19 cellular contexts compared by ENCODE assay signal in the genomic region with DNA sequence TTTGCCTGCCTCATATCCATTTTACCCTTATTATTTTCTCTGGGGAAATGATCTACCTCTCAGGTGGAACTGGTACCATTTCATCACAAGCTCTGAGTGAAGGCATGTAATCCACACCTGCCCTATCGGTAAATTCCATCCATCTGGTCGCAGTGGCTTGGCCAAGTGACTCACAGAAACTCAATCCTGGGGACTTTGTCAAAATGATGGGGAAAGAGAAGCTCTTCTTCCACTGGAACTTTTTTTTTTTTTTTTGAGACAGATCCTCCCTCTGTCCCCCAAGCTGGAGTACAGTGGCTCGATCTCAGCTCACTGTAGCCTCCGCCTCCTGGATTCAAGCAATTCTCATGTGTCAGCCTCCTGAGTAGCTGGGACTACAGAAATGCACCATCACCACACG. TPM values are rescaled to one million over a fixed set of nuclear protein-coding genes. Genes with fewer than 3 reads are reported as not detected.
A peak's percentile ranks its signal among the peaks of the same experiment; 100 is the strongest.
DNase-seq lines count a peak whose midpoint lies in the region; ATAC-seq and TF ChIP-seq lines count a peak whose summit lies in the region.
"Had no signal": no experiment of that assay in that cellular context is flagged by ENCODE, and none has a peak within 500 bp of the region (broad histone marks: within the 10 kb centered on the region; RNA-seq: fewer than 3 reads in every experiment).

No MANE protein-coding gene starts in this region.

- POLR2A ChIA-PET in PC-3 (lab: Charles Lee; ENCODE audit: unreplicated experiment) = interaction anchor here (0.8 kb wide), 1 partner anchor 39 kb away, joined by 4 read pairs; no protein-coding TSS in a partner anchor

- H3K9me2 ChIP-seq in PC-3 (replicated peaks; ENCODE audit: low read length) = no peaks in the 10 kb centered on the region

- DNase-seq in ELR (ENCODE audit: low read depth) = peak; percentile 27
- peak; percentile 73 for DNase-seq in PC-3
- DNase-seq in glomerular visceral epithelial cell (ENCODE audit: extremely low spot score) = peak; percentile 45
- DNase-seq in smooth muscle cell (lab: John Stamatoyannopoulos, UW; ENCODE audit: unreplicated experiment) = no peak
- no peak for DNase-seq in activated CD4-positive, alpha-beta T cell treated with anti-CD3 and anti-CD28 coated beads, Interleukin-2, amount 10 ng/mL, durations not matched to agents 24 days and 14 days
- DNase-seq in stimulated activated naive CD8-positive, alpha-beta T cell treated with anti-CD3 and anti-CD28 coated beads, Interleukin-15, Interleukin-2, amounts not matched to agents 100 U/mL and 50 U/mL, for 24 hours = no peak
- DNase-seq in activated CD4-positive, alpha-beta T cell treated with anti-CD3 and anti-CD28 coated beads, Interleukin-2, amount 50 U/mL, for 48 hours = no peak
- DNase-seq: activated CD8-positive, alpha-beta memory T cell treated with anti-CD3 and anti-CD28 coated beads, Interleukin-2, amount 10 ng/mL, durations not matched to agents 7 days and 5 days; effector CD8-positive, alpha-beta T cell; NCI-H345; nucleus accumbens; RPMI8226; sigmoid colon; stimulated activated CD4-positive, alpha-beta T cell treated with anti-CD3 and anti-CD28 coated beads, Interleukin-4, amount 100 ng/mL, for 1 hour had no signal

- no peak overlapping the region for H3K27ac Mint-ChIP-seq in activated CD4-positive, alpha-beta T cell treated with anti-CD3 and anti-CD28 coated beads, Interleukin-2, amount 10 ng/mL, durations not matched to agents 24 days and 14 days
- H3K27ac Mint-ChIP-seq: activated CD8-positive, alpha-beta memory T cell treated with anti-CD3 and anti-CD28 coated beads, Interleukin-2, amount 10 ng/mL, durations not matched to agents 7 days and 5 days; T-helper 1 cell treated with Interleukin-12 subunit alpha and Interleukin-12 subunit beta and Interleukin-4 antibody, amounts not matched to agents 30 μg/mL and 1 μg/mL, for 36 hours had no signal

- H4K20me1 ChIP-seq in PC-3 (ENCODE audit: low read length) (no peaks in the 10 kb centered on the region), smooth muscle cell (ENCODE audit: low read depth) (no peaks in the 10 kb centered on the region)
- H4K20me1 ChIP-seq: BLaER1 had no signal

- H3K9ac ChIP-seq in PC-3 (ENCODE audit: low read length) (peak overlapping the region; percentile 57), smooth muscle cell (ENCODE audit: low read depth) (no peak overlapping the region)
- H3K9ac ChIP-seq: BLaER1 had no signal

- no peaks in the 10 kb centered on the region for H3K36me3 Mint-ChIP-seq in activated CD4-positive, alpha-beta T cell treated with anti-CD3 and anti-CD28 coated beads, Interleukin-2, amount 10 ng/mL, durations not matched to agents 24 days and 14 days (ENCODE audit: low read depth)
- H3K36me3 Mint-ChIP-seq: activated CD8-positive, alpha-beta memory T cell treated with anti-CD3 and anti-CD28 coated beads, Interleukin-2, amount 10 ng/mL, durations not matched to agents 7 days and 5 days had no signal

- no TSS peak for BruUV-seq in PC-3 (replicated peaks; lab: Mats Ljungman, UMichigan)

- TF ChIP-seq CTCF in PC-3 (conservative IDR thresholded peaks at IDR 0.05; ENCODE audit: low read depth, low read length) = no peak
- TF ChIP-seq CTCF in smooth muscle cell (IDR thresholded peaks at IDR 0.05; ENCODE audit: borderline replicate concordance, insufficient read depth, poor library complexity, severe bottlenecking) = no peak

- peak; percentile 59 for ATAC-seq in PC-3
- no peak for ATAC-seq in stimulated activated naive CD8-positive, alpha-beta T cell treated with anti-CD3 and anti-CD28 coated beads, Interleukin-15, Interleukin-2, amounts not matched to agents 100 U/mL and 50 U/mL, for 24 hours
- ATAC-seq: activated CD8-positive, alpha-beta memory T cell treated with anti-CD3 and anti-CD28 coated beads, Interleukin-2, amount 10 ng/mL, durations not matched to agents 7 days and 5 days; left lobe of liver had no signal

- intact Hi-C loops in PC-3 (cut with micrococcal nuclease) = loop anchor here (2.0 kb wide), 1 partner anchor 38 kb away; no protein-coding TSS in a partner anchor
- intact Hi-C loops in activated CD4-positive, alpha-beta T cell treated with anti-CD3 and anti-CD28 coated beads, Interleukin-2, amount 10 ng/mL, durations not matched to agents 24 days and 14 days (cut with micrococcal nuclease) = no loop called here

- H3K27me3 Mint-ChIP-seq in activated CD4-positive, alpha-beta T cell treated with anti-CD3 and anti-CD28 coated beads, Interleukin-2, amount 10 ng/mL, durations not matched to agents 24 days and 14 days = peaks cover 25% of the 10 kb centered on the region

- H3K27ac ChIP-seq in PC-3 (ENCODE audit: low read length) (peak overlapping the region; percentile 90), smooth muscle cell (ENCODE audit: low read depth) (peak overlapping the region; percentile 8)
- H3K27ac ChIP-seq: BLaER1, suprapubic skin had no signal

- H2AFZ ChIP-seq in PC-3 (ENCODE audit: low read length) (no peak overlapping the region), smooth muscle cell (ENCODE audit: low read depth) (no peak overlapping the region)

- H3K4me3 Mint-ChIP-seq in activated CD4-positive, alpha-beta T cell treated with anti-CD3 and anti-CD28 coated beads, Interleukin-2, amount 10 ng/mL, durations not matched to agents 24 days and 14 days = no peak overlapping the region
- H3K4me3 Mint-ChIP-seq: activated CD8-positive, alpha-beta memory T cell treated with anti-CD3 and anti-CD28 coated beads, Interleukin-2, amount 10 ng/mL, durations not matched to agents 7 days and 5 days; T-helper 1 cell treated with Interleukin-12 subunit alpha and Interleukin-12 subunit beta and Interleukin-4 antibody, amounts not matched to agents 30 μg/mL and 1 μg/mL, for 36 hours had no signal

- CTCF ChIA-PET in PC-3 (lab: Charles Lee) = interaction anchor here (0.5 to 2.2 kb wide), 7 partner anchors 9 to 329 kb away, joined by 3 to 22 read pairs (median 5); no protein-coding TSS in a partner anchor

- H3K9me3 Mint-ChIP-seq in activated CD4-positive, alpha-beta T cell treated with anti-CD3 and anti-CD28 coated beads, Interleukin-2, amount 10 ng/mL, durations not matched to agents 24 days and 14 days = no peaks in the 10 kb centered on the region
- H3K9me3 Mint-ChIP-seq: T-helper 1 cell treated with Interleukin-12 subunit alpha and Interleukin-12 subunit beta and Interleukin-4 antibody, amounts not matched to agents 30 μg/mL and 1 μg/mL, for 36 hours had no signal

- H3K4me3 ChIP-seq in PC-3 (ENCODE audit: low read length) (no peak overlapping the region; the same call in 1 of the 2 replicates), smooth muscle cell (no peak overlapping the region)
- H3K4me3 ChIP-seq: BLaER1, sigmoid colon, suprapubic skin had no signal

- peaks cover 23% of the 10 kb centered on the region for H3K4me1 ChIP-seq in PC-3 (ENCODE audit: insufficient read depth, low read length)
- no peaks in the 10 kb centered on the region for H3K4me1 ChIP-seq in smooth muscle cell (ENCODE audit: low read depth)
- H3K4me1 ChIP-seq: BLaER1 had no signal

- peak overlapping the region; percentile 57 for H3K4me2 ChIP-seq in PC-3 (ENCODE audit: low read length)
- H3K4me2 ChIP-seq in smooth muscle cell = no peak overlapping the region
- H3K4me2 ChIP-seq: BLaER1 had no signal

- no peaks in the 10 kb centered on the region for H3K27me3 ChIP-seq in PC-3 (ENCODE audit: low read length)
- H3K27me3 ChIP-seq in smooth muscle cell (ENCODE audit: low read depth) = no peaks in the 10 kb centered on the region
- H3K27me3 ChIP-seq: BLaER1, sigmoid colon, suprapubic skin had no signal

- H3F3A ChIP-seq in PC-3 (ENCODE audit: low read length, unreplicated experiment) (no peaks in the 10 kb centered on the region), smooth muscle cell (ENCODE audit: low read depth) (no peaks in the 10 kb centered on the region)

- 81% methylated on average over 5 of the region's 5 CpGs for WGBS in smooth muscle cell (ENCODE audit: low lambda C conversion rate)

- H3K36me3 ChIP-seq in PC-3 (ENCODE audit: low read depth, low read length) (no peaks in the 10 kb centered on the region), smooth muscle cell (ENCODE audit: low read depth) (no peaks in the 10 kb centered on the region)
- H3K36me3 ChIP-seq: BLaER1, sigmoid colon, suprapubic skin had no signal

- H3K79me2 ChIP-seq in PC-3 (ENCODE audit: low read length) = no peaks in the 10 kb centered on the region
- no peaks in the 10 kb centered on the region for H3K79me2 ChIP-seq in smooth muscle cell (ENCODE audit: low read depth)

- H3K4me1 Mint-ChIP-seq in activated CD4-positive, alpha-beta T cell treated with anti-CD3 and anti-CD28 coated beads, Interleukin-2, amount 10 ng/mL, durations not matched to agents 24 days and 14 days = no peaks in the 10 kb centered on the region
- H3K4me1 Mint-ChIP-seq: activated CD8-positive, alpha-beta memory T cell treated with anti-CD3 and anti-CD28 coated beads, Interleukin-2, amount 10 ng/mL, durations not matched to agents 7 days and 5 days had no signal

- H3K9me3 ChIP-seq in PC-3 (ENCODE audit: low read length) = no peaks in the 10 kb centered on the region
- no peaks in the 10 kb centered on the region for H3K9me3 ChIP-seq in smooth muscle cell (replicated peaks; ENCODE audit: low read depth)
- H3K9me3 ChIP-seq: sigmoid colon, suprapubic skin had no signal

RNA-seq across cellular contexts. Expression of a gene that starts 48.3 kb away (rescaled TPM):
- 2.8 and 3.5 TPM in 2 replicates for total RNA-seq in PC-3 (2014; rRNA removed)
- total RNA-seq in smooth muscle cell = 150 and 169 TPM in 2 replicates
- polyA plus RNA-seq in smooth muscle cell = 20.0 and 50.9 TPM in 2 replicates
- not detected in 2 replicates for total RNA-seq in activated CD4-positive, alpha-beta T cell treated with anti-CD3 and anti-CD28 coated beads, Interleukin-2, amount 10 ng/mL, durations not matched to agents 24 days and 14 days
- total RNA-seq: activated CD8-positive, alpha-beta memory T cell treated with anti-CD3 and anti-CD28 coated beads, Interleukin-2, amount 10 ng/mL, durations not matched to agents 7 days and 5 days; H1; left lobe of liver; sigmoid colon had no signal

Comparison
In these comparisons a context has a peak if more than half of its experiments do, and no peak if none do; other contexts are left out.
1. DNase-seq: peak in ELR (single experiment), PC-3 (single experiment) and glomerular visceral epithelial cell (single experiment); none in smooth muscle cell (single experiment), activated CD4-positive, alpha-beta T cell treated with anti-CD3 and anti-CD28 coated beads, Interleukin-2, amount 10 ng/mL, durations not matched to agents 24 days and 14 days (single experiment), stimulated activated naive CD8-positive, alpha-beta T cell treated with anti-CD3 and anti-CD28 coated beads, Interleukin-15, Interleukin-2, amounts not matched to agents 100 U/mL and 50 U/mL, for 24 hours (single experiment) and activated CD4-positive, alpha-beta T cell treated with anti-CD3 and anti-CD28 coated beads, Interleukin-2, amount 50 U/mL, for 48 hours (0 of 2).
2. RNA of a gene that starts 48.3 kb away (total RNA-seq): 150 to 169 TPM in smooth muscle cell; 2.8 to 3.5 TPM in PC-3 and not detected in activated CD4-positive, alpha-beta T cell treated with anti-CD3 and anti-CD28 coated beads, Interleukin-2, amount 10 ng/mL, durations not matched to agents 24 days and 14 days; every median in the first group is over 10 times any median in the second.